Comparison of ENCODE assay signal across 8 cellular contexts in the genomic region with DNA sequence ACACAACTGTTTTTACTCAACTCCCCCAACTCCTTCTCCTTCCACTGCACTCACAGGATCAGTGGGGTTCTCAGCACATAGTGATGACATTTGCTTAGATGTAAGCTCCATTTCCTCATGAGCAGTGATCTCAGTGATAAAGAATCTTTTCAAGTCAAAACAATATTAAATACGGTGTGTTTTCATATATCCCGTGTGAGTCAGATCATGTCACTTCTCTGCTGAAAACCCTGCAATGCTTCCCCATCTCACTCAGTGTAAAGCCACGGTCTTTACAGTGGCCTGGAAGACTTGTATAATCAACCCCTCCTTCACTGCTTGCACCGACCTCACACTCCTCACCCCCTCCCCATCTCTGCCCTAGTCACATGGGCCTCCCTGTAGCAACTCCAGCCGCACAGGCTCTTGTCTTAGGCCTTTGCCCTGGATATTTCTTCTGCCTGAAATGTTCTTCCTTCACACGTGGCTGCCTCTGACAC.
DNase-seq lines count a peak whose midpoint lies in the region; ATAC-seq and TF ChIP-seq lines count a peak whose summit lies in the region.

No MANE protein-coding gene starts in this region.

- H3K4me3 ChIP-seq in fibroblast of mammary gland (ENCODE audit: control insufficient read depth, low read depth, low read length), result no peak overlapping the region
- H3K4me3 ChIP-seq in osteoblast (ENCODE audit: insufficient read depth, low read length), result no peak overlapping the region

- H3K9me3 ChIP-seq in osteoblast (ENCODE audit: low read depth, low read length), result no peaks in the 10 kb centered on the region

- peak overlapping the region; percentile 52 for H3K27ac ChIP-seq in osteoblast (ENCODE audit: low read depth, low read length)

- H3K27me3 Mint-ChIP-seq in effector memory CD8-positive, alpha-beta T cell, result no peaks in the 10 kb centered on the region

- no peaks in the 10 kb centered on the region for H4K20me1 ChIP-seq in osteoblast (ENCODE audit: insufficient read depth, low read length)

- no peaks in the 10 kb centered on the region for H3K79me2 ChIP-seq in osteoblast (ENCODE audit: insufficient read depth, low read length)

- H3K4me1 Mint-ChIP-seq in effector memory CD8-positive, alpha-beta T cell (ENCODE audit: low read depth in 2 of 2), result peaks cover 2 to 6% of the 10 kb centered on the region in 2 donors

- no peak overlapping the region for H3K4me3 Mint-ChIP-seq in effector memory CD8-positive, alpha-beta T cell

- H3K27me3 ChIP-seq in osteoblast (ENCODE audit: insufficient read depth, low read length), result no peaks in the 10 kb centered on the region

- peaks cover 21% of the 10 kb centered on the region for H3K4me1 ChIP-seq in osteoblast (ENCODE audit: insufficient read depth, low read length)

- TF ChIP-seq CTCF in fibroblast of mammary gland (conservative IDR thresholded peaks at IDR 0.05; ENCODE audit: control insufficient read depth, insufficient read depth, low read depth, low read length) (no peak), osteoblast (IDR thresholded peaks at IDR 0.05; ENCODE audit: extremely low read depth, low read depth, low read length) (no peak)

- no peaks in the 10 kb centered on the region for H3K36me3 ChIP-seq in osteoblast (ENCODE audit: insufficient read depth, low read length)

- H3K36me3 Mint-ChIP-seq in effector memory CD8-positive, alpha-beta T cell (ENCODE audit: insufficient read depth), result no peaks in the 10 kb centered on the region

- no peak overlapping the region for H3K27ac Mint-ChIP-seq in effector memory CD8-positive, alpha-beta T cell

- no peaks in the 10 kb centered on the region for H3K9me3 Mint-ChIP-seq in effector memory CD8-positive, alpha-beta T cell

- in situ Hi-C loops in SK-MEL-5 (cut with HindIII; ENCODE audit: low pct_unique_long_range_greater_than_20kb, low sequenced_read_pairs), result no loop called here

- ATAC-seq in effector memory CD8-positive, alpha-beta T cell (replicated peaks), result no peak
- ATAC-seq in HG03139 (IDR thresholded peaks at IDR 0.05; ENCODE audit: unreplicated experiment) (no peak), GM21526 (IDR thresholded peaks at IDR 0.05; ENCODE audit: low FRiP score, unreplicated experiment) (no peak)

- peak overlapping the region; percentile 10 for H3K4me2 ChIP-seq in osteoblast (ENCODE audit: insufficient read depth, low read length)

- DNase-seq in EH (ENCODE audit: low read depth) (peak; percentile 92), SK-MEL-5 (ENCODE audit: low read depth, low spot score) (peak; percentile 42), fibroblast of mammary gland (ENCODE audit: low read depth) (peak; percentile 96), osteoblast (ENCODE audit: insufficient read length, low spot score, missing footprints) (peak; percentile 88)
- DNase-seq in effector memory CD8-positive, alpha-beta T cell, result no peak
- no peak for DNase-seq in stimulated activated CD4-positive, alpha-beta T cell treated with anti-CD3 and anti-CD28 coated beads, Interleukin-4, amount 100 ng/mL, for 24 hours

- H2AFZ ChIP-seq in osteoblast (ENCODE audit: low read length), result peak overlapping the region; percentile 30

Comparison
In these comparisons a context has a peak if more than half of its experiments do, and no peak if none do; other contexts are left out.
1. DNase-seq: peak in EH (single experiment), SK-MEL-5 (single experiment), fibroblast of mammary gland (single experiment) and osteoblast (single experiment); none in effector memory CD8-positive, alpha-beta T cell (0 of 3) and stimulated activated CD4-positive, alpha-beta T cell treated with anti-CD3 and anti-CD28 coated beads, Interleukin-4, amount 100 ng/mL, for 24 hours (single experiment).